In genomic region chr9:69971643-69972449, GRCh38 we compare ENCODE assay signal across 9 cellular contexts.
DNase-seq lines count a peak whose midpoint lies in the region; ATAC-seq and TF ChIP-seq lines count a peak whose summit lies in the region.
"Had no signal": no experiment of that assay in that cellular context is flagged by ENCODE, and none has a peak within 500 bp of the region (broad histone marks: within the 10 kb centered on the region; RNA-seq: fewer than 3 reads in every experiment).

No MANE protein-coding gene starts in this region.

- H3K36me3 ChIP-seq in WERI-Rb-1 (no peaks in the 10 kb centered on the region), colonic mucosa (no peaks in the 10 kb centered on the region)

- no peaks in the 10 kb centered on the region for H3K36me3 Mint-ChIP-seq in Calu3 (ENCODE audit: insufficient read depth, unreplicated experiment)

- no peaks in the 10 kb centered on the region for H3K4me1 ChIP-seq in colonic mucosa

- H3K9me3 ChIP-seq in WERI-Rb-1 (ENCODE audit: severe bottlenecking) (no peaks in the 10 kb centered on the region), colonic mucosa (no peaks in the 10 kb centered on the region)

- peak overlapping the region; percentile 35 for H3K27ac ChIP-seq in WERI-Rb-1
- no peak overlapping the region for H3K27ac ChIP-seq in colonic mucosa

- peaks cover 8% of the 10 kb centered on the region for H3K4me1 Mint-ChIP-seq in Calu3 (ENCODE audit: low read depth, unreplicated experiment)

- TF ChIP-seq CTCF in Calu3 (IDR thresholded peaks at IDR 0.05; ENCODE audit: unreplicated experiment) = peak; percentile 72
- TF ChIP-seq CTCF in WERI-Rb-1 (IDR thresholded peaks at IDR 0.05; ENCODE audit: low read depth, low read length) = peak; percentile 82
- TF ChIP-seq CTCF in colonic mucosa (IDR thresholded peaks at IDR 0.05) = peak; percentile 69

- DNase-seq in Calu3 (peak; percentile 67), H4 (ENCODE audit: low spot score) (peak; percentile 51), NCI-H1694 (lab: John Stamatoyannopoulos, UW) (peak; percentile 17), WERI-Rb-1 (peak; percentile 89), colonic mucosa (peak; percentile 72), left colon (peak; percentile 46 to 69), NCI-H1048 (lab: John Stamatoyannopoulos, UW) (no peak)
- DNase-seq in stimulated activated CD4-positive, alpha-beta T cell treated with anti-CD3 and anti-CD28 coated beads, Interleukin-4, amount 100 ng/mL, for 24 hours = peak; percentile 51

- CTCF ChIA-PET in Calu3 (lab: Charles Lee) = interaction anchor here (0.8 to 2.8 kb wide), 2 partner anchors 141 to 147 kb away, joined by 4 to 52 read pairs; no protein-coding TSS in a partner anchor

- H3K27ac Mint-ChIP-seq in Calu3 (ENCODE audit: unreplicated experiment) = peak overlapping the region; percentile 37
- H3K27ac Mint-ChIP-seq: T-helper 1 cell treated with Interleukin-12 subunit alpha and Interleukin-12 subunit beta and Interleukin-4 antibody, amounts not matched to agents 30 μg/mL and 1 μg/mL, for 36 hours had no signal

- no peaks in the 10 kb centered on the region for H3K9me3 Mint-ChIP-seq in Calu3 (ENCODE audit: low read depth, unreplicated experiment)
- H3K9me3 Mint-ChIP-seq: T-helper 1 cell treated with Interleukin-12 subunit alpha and Interleukin-12 subunit beta and Interleukin-4 antibody, amounts not matched to agents 30 μg/mL and 1 μg/mL, for 36 hours had no signal

- ATAC-seq in left colon = peak; percentile 45

- peak overlapping the region in 1 of 2 donors; percentile 12 for H3K9ac ChIP-seq in colonic mucosa (ENCODE audit: low read depth in 2 of 2, low read length in 2 of 2)

- H3K4me3 ChIP-seq in WERI-Rb-1 (ENCODE audit: low read depth, low read length) (no peak overlapping the region), colonic mucosa (no peak overlapping the region)

- H3K4me3 Mint-ChIP-seq in Calu3 (ENCODE audit: low read depth, unreplicated experiment) = no peak overlapping the region
- H3K4me3 Mint-ChIP-seq: T-helper 1 cell treated with Interleukin-12 subunit alpha and Interleukin-12 subunit beta and Interleukin-4 antibody, amounts not matched to agents 30 μg/mL and 1 μg/mL, for 36 hours had no signal

- BruUV-seq in Calu3 (replicated peaks; lab: Mats Ljungman, UMichigan) = no TSS peak

- H3K27me3 ChIP-seq in WERI-Rb-1 (ENCODE audit: insufficient read depth, low read depth, severe bottlenecking) (no peaks in the 10 kb centered on the region), colonic mucosa (no peaks in the 10 kb centered on the region)

- intact Hi-C loops in Calu3 (cut with micrococcal nuclease; ENCODE audit: unreplicated experiment) (loop anchor here (1.0 to 10.0 kb wide), 3 partner anchors 139 to 630 kb away; no protein-coding TSS in a partner anchor), colonic mucosa (cut with DNase I) (loop anchor here (2.0 to 5.0 kb wide), 3 partner anchors 141 to 631 kb away; no protein-coding TSS in a partner anchor), left colon (cut with DNase I, micrococcal nuclease) (loop anchor here in 1 of 2 donors (2.0 kb wide), 1 partner anchor 141 kb away; no protein-coding TSS in a partner anchor)

- H3K27me3 Mint-ChIP-seq in Calu3 (ENCODE audit: unreplicated experiment) = no peaks in the 10 kb centered on the region
